In the genomic region with DNA sequence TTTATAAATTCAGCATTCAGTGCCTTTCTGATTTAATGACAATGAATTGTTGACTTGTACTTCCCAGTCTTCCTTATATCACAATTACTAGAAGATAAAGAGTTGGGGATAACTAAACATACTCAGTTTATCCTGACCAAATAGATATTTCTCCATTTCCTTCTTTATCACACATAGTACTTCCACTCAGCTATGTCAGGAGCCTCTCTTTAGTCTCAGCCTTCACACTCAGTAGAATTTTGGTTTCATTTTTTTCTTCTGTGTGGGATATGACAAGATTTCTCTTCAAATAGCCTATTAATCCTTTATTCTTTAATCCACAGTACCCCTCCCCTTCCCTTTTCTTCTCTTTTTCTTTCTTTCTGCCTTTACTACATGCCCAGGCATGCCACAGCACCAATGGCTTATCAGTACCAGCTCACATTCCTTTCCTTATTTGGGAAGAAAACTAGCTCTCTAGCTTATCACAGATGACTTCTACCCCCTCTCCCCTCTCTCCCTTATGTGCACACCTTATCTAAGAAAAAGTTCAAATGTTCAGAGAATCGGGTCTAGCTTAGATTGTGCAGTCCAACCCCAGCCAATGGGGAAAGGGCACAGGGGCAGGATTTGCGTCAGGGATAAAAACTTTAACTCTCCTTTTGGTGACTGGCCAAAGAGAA, we compare ENCODE assay signal across 15 cellular contexts.
DNase-seq lines count a peak whose midpoint lies in the region; ATAC-seq, FAIRE-seq and TF ChIP-seq lines count a peak whose summit lies in the region.
"Had no signal": no experiment of that assay in that cellular context is flagged by ENCODE, and none has a peak within 500 bp of the region (broad histone marks: within the 10 kb centered on the region; RNA-seq: fewer than 3 reads in every experiment).

No MANE protein-coding gene starts in this region.

- no peak overlapping the region for H3K4me3 Mint-ChIP-seq in natural killer cell treated with Interleukin-12 subunit alpha and Interleukin-12 subunit beta and Interleukin-15 and Interleukin-18, amount 100 ng/mL, for 72 hours
- H3K4me3 Mint-ChIP-seq: stimulated activated memory B cell treated with anti-CD40 and anti-IgM and Interleukin-4, amounts not matched to agents 10 μg/mL and 1 μg/mL and 100 μg/mL, for 72 hours had no signal

- H3K79me2 ChIP-seq in H1 (ENCODE audit: control insufficient read depth in 1 of 2, insufficient read depth in 2 of 2, low read length in 2 of 2) (no peaks in the 10 kb centered on the region), osteoblast (ENCODE audit: insufficient read depth, low read length) (no peaks in the 10 kb centered on the region)

- no peaks in the 10 kb centered on the region for H4K20me1 ChIP-seq in H1 (replicated peaks in 1 of 2; ENCODE audit: control insufficient read depth in 1 of 2, insufficient read depth in 2 of 2, low read length in 2 of 2)
- no peaks in the 10 kb centered on the region for H4K20me1 ChIP-seq in osteoblast (ENCODE audit: insufficient read depth, low read length)

- H2AK5ac ChIP-seq in H1 (ENCODE audit: low read depth, low read length), result no peak overlapping the region; the same call in 1 of the 2 replicates

- H2AFZ ChIP-seq in H1 (ENCODE audit: low read length) (no peak overlapping the region), osteoblast (ENCODE audit: low read length) (peak overlapping the region; percentile 26)

- 67% methylated on average over 2 of the region's 2 CpGs; no CpG with 5 or more reads in 1 of the 2 experiments for WGBS in H1 (ENCODE audit: extremely low coverage in 1 of 2, insufficient coverage in 1 of 2, insufficient read length in 1 of 2, insufficient replicate concordance in 2 of 2, low coverage in 1 of 2, low lambda C conversion rate in 2 of 2, missing lambda C conversion rate in 1 of 2), 2 experiments

- TF ChIP-seq CTCF in H1 (IDR thresholded peaks at IDR 0.05; ENCODE audit: control extremely low read depth in 1 of 3, insufficient read depth in 1 of 3, low read depth in 1 of 3, low read length in 3 of 3) (no peak), osteoblast (IDR thresholded peaks at IDR 0.05; ENCODE audit: extremely low read depth, low read depth, low read length) (no peak)

- POLR2A ChIA-PET in H1 (lab: Charles Lee; ENCODE audit: partially characterized antibody), result interaction anchor here (0.6 to 1.7 kb wide), 4 partner anchors 9 to 143 kb away, joined by 3 to 6 read pairs (median 4); a partner anchor contains a TSS

- H2BK5ac ChIP-seq in H1 (ENCODE audit: low read depth, low read length), result peak overlapping the region; percentile 87; the same call in 1 of the 2 replicates

- no peak overlapping the region for H2BK12ac ChIP-seq in H1 (ENCODE audit: low read depth, low read length)

- peak overlapping the region; percentile 10 for H4K5ac ChIP-seq in H1 (ENCODE audit: insufficient read length, low read depth, low read length)

- peak; percentile 74 for FAIRE-seq in H1 (lab: Jason Lieb, UNC)
- FAIRE-seq: A204.1 had no signal

- H3K36me3 ChIP-seq in H1 (ENCODE audit: control insufficient read depth in 2 of 4, insufficient read depth in 4 of 4, low read length in 3 of 4), result peaks cover 0 to 7% (median 0%) of the 10 kb centered on the region in 4 experiments; a peak in 1 of 8 replicates
- H3K36me3 ChIP-seq in osteoblast (ENCODE audit: insufficient read depth, low read length), result no peaks in the 10 kb centered on the region
- H3K36me3 ChIP-seq: neutrophil had no signal

- H3K79me1 ChIP-seq in H1 (ENCODE audit: low read depth, low read length), result no peaks in the 10 kb centered on the region

- H3K56ac ChIP-seq in H1 (replicated peaks; ENCODE audit: insufficient read length, low read depth, low read length), result no peak overlapping the region

- no peaks in the 10 kb centered on the region for H3K9me3 Mint-ChIP-seq in natural killer cell treated with Interleukin-12 subunit alpha and Interleukin-12 subunit beta and Interleukin-15 and Interleukin-18, amount 100 ng/mL, for 72 hours

- ATAC-seq in HG03354 (IDR thresholded peaks at IDR 0.05; ENCODE audit: poor library complexity, severe bottlenecking, unreplicated experiment), result no peak
- ATAC-seq in natural killer cell treated with Interleukin-12 subunit alpha and Interleukin-12 subunit beta and Interleukin-15 and Interleukin-18, amount 100 ng/mL, for 72 hours, result no peak
- ATAC-seq: stimulated activated memory B cell treated with anti-CD40 and anti-IgM and Interleukin-4, amounts not matched to agents 10 μg/mL and 1 μg/mL and 100 μg/mL, for 72 hours had no signal

- no peak overlapping the region for H3K18ac ChIP-seq in H1 (ENCODE audit: extremely low read depth, low read length)

- CTCF ChIA-PET in H1 (lab: Charles Lee; ENCODE audit: partially characterized antibody), result interaction anchor here (1.2 kb wide), 1 partner anchor 131 kb away, joined by 3 read pairs; no protein-coding TSS in a partner anchor

- H3K23ac ChIP-seq in H1 (ENCODE audit: insufficient read length), result no peak overlapping the region

- no peak for TF ChIP-seq EP300 in H1 (IDR thresholded peaks at IDR 0.05; ENCODE audit: borderline replicate concordance in 1 of 2, low read depth in 2 of 2, low read length in 2 of 2)

- H3K36me3 Mint-ChIP-seq in natural killer cell treated with Interleukin-12 subunit alpha and Interleukin-12 subunit beta and Interleukin-15 and Interleukin-18, amount 100 ng/mL, for 72 hours, result peaks cover 9% of the 10 kb centered on the region

- no peak overlapping the region for H2BK120ac ChIP-seq in H1 (replicated peaks; ENCODE audit: low read depth, low read length)

- H3K4me1 Mint-ChIP-seq in natural killer cell treated with Interleukin-12 subunit alpha and Interleukin-12 subunit beta and Interleukin-15 and Interleukin-18, amount 100 ng/mL, for 72 hours (ENCODE audit: low read depth in 2 of 2), result no peaks in the 10 kb centered on the region
- H3K4me1 Mint-ChIP-seq: stimulated activated memory B cell treated with anti-CD40 and anti-IgM and Interleukin-4, amounts not matched to agents 10 μg/mL and 1 μg/mL and 100 μg/mL, for 72 hours had no signal

- H3K27me3 Mint-ChIP-seq in natural killer cell treated with Interleukin-12 subunit alpha and Interleukin-12 subunit beta and Interleukin-15 and Interleukin-18, amount 100 ng/mL, for 72 hours, result no peaks in the 10 kb centered on the region
- H3K27me3 Mint-ChIP-seq: stimulated activated memory B cell treated with anti-CD40 and anti-IgM and Interleukin-4, amounts not matched to agents 10 μg/mL and 1 μg/mL and 100 μg/mL, for 72 hours had no signal

- H3K4me3 ChIP-seq in H1 (ENCODE audit: extremely low read depth in 1 of 4, insufficient read depth in 2 of 4, low read depth in 3 of 4, low read length in 4 of 4) (no peak overlapping the region), osteoblast (ENCODE audit: insufficient read depth, low read length) (no peak overlapping the region)

- H3K9me3 ChIP-seq in H1 (ENCODE audit: insufficient read depth in 2 of 2, low read depth in 1 of 2, low read length in 1 of 2) (no peaks in the 10 kb centered on the region), osteoblast (ENCODE audit: low read depth, low read length) (no peaks in the 10 kb centered on the region)
- H3K9me3 ChIP-seq: neutrophil had no signal

- peak overlapping the region in 2 of 4 experiments; percentile 39 to 50; a peak in 3 of 7 replicates for H3K9ac ChIP-seq in H1 (replicated peaks in 1 of 4; ENCODE audit: extremely low read depth in 1 of 4, low read depth in 3 of 4, low read length in 3 of 4)

- H3K27me3 ChIP-seq in H1 (replicated peaks in 1 of 4; ENCODE audit: control insufficient read depth in 3 of 4, extremely low read depth in 1 of 4, insufficient read depth in 3 of 4, low read length in 3 of 4) (no peaks in the 10 kb centered on the region), osteoblast (ENCODE audit: insufficient read depth, low read length) (no peaks in the 10 kb centered on the region)
- H3K27me3 ChIP-seq: neutrophil had no signal

- H3K27ac ChIP-seq in H1 (ENCODE audit: low read depth, low read length), result peak overlapping the region; percentile 85
- H3K27ac ChIP-seq in osteoblast (ENCODE audit: low read depth, low read length), result no peak overlapping the region
- H3K27ac ChIP-seq: neutrophil had no signal

- no peaks in the 10 kb centered on the region for H3K23me2 ChIP-seq in H1 (ENCODE audit: low read depth, low read length)

- DNase-seq in NCI-H2171 treated with DMSO at 0.1 percent for 48 hours (lab: John Stamatoyannopoulos, UW) (peak; percentile 29), NCI-H2171 (lab: John Stamatoyannopoulos, UW) (no peak), NCI-H69 (lab: John Stamatoyannopoulos, UW) (peak; percentile 21), H1 (ENCODE audit: low read depth in 1 of 2, low spot score in 2 of 2) (no peak), osteoblast (ENCODE audit: insufficient read length, low spot score, missing footprints) (no peak), AG08396 (ENCODE audit: low spot score) (no peak)
- DNase-seq in natural killer cell treated with Interleukin-12 subunit alpha and Interleukin-12 subunit beta and Interleukin-15 and Interleukin-18, amount 100 ng/mL, for 72 hours (ENCODE audit: low spot score), result no peak
- DNase-seq: activated CD8-positive, alpha-beta memory T cell treated with anti-CD3 and anti-CD28 coated beads, Interleukin-2, amount 50 U/mL, for 4 hours; central memory CD4-positive, alpha-beta T cell; NCI-H2029; T1000 had no signal

- H3K14ac ChIP-seq in H1 (ENCODE audit: insufficient read length), result no peak overlapping the region

- H3K4me2 ChIP-seq in H1 (ENCODE audit: insufficient read depth in 1 of 2, low read depth in 2 of 2, low read length in 2 of 2), result no peak overlapping the region
- H3K4me2 ChIP-seq in osteoblast (ENCODE audit: insufficient read depth, low read length), result no peak overlapping the region

- H3K4me1 ChIP-seq in H1 (replicated peaks in 1 of 4; ENCODE audit: control insufficient read depth in 3 of 4, insufficient read depth in 4 of 4, low read length in 3 of 4) (peaks cover 0 to 4% (median 4%) of the 10 kb centered on the region in 4 experiments; a peak in 3 of 7 replicates), osteoblast (ENCODE audit: insufficient read depth, low read length) (no peaks in the 10 kb centered on the region)

- peak overlapping the region; percentile 44; the same call in 1 of the 2 replicates for H2BK20ac ChIP-seq in H1 (ENCODE audit: low read length)

- peak in 1 of 2 experiments; percentile 34; a peak in 1 of 3 replicates for TF ChIP-seq POLR2A in H1 (IDR thresholded peaks at IDR 0.05; ENCODE audit: control extremely low read depth in 1 of 2, low read depth in 2 of 2, low read length in 2 of 2)

- H3K27ac Mint-ChIP-seq in natural killer cell treated with Interleukin-12 subunit alpha and Interleukin-12 subunit beta and Interleukin-15 and Interleukin-18, amount 100 ng/mL, for 72 hours, result no peak overlapping the region
- H3K27ac Mint-ChIP-seq: stimulated activated memory B cell treated with anti-CD40 and anti-IgM and Interleukin-4, amounts not matched to agents 10 μg/mL and 1 μg/mL and 100 μg/mL, for 72 hours had no signal

- TF ChIP-seq RAD21 in H1 (IDR thresholded peaks at IDR 0.05 in 1 of 2, conservative IDR thresholded peaks at IDR 0.05 in 1 of 2; ENCODE audit: low read depth in 2 of 2, low read length in 2 of 2), result no peak

- no peak overlapping the region for H4K91ac ChIP-seq in H1 (replicated peaks; ENCODE audit: insufficient read length, low read length)

- no peak overlapping the region for H4K8ac ChIP-seq in H1 (ENCODE audit: extremely low read depth, insufficient read depth, low read length)

- no peak overlapping the region for H2BK15ac ChIP-seq in H1 (ENCODE audit: low read length)

- H3K4ac ChIP-seq in H1 (replicated peaks; ENCODE audit: insufficient read length, low read depth, low read length), result no peak overlapping the region

Comparison
In these comparisons a context has a peak if more than half of its experiments do, and no peak if none do; other contexts are left out.
1. DNase-seq: peak in NCI-H2171 treated with DMSO at 0.1 percent for 48 hours (single experiment) and NCI-H69 (single experiment); none in NCI-H2171 (single experiment), H1 (0 of 2), osteoblast (single experiment), AG08396 (single experiment) and natural killer cell treated with Interleukin-12 subunit alpha and Interleukin-12 subunit beta and Interleukin-15 and Interleukin-18, amount 100 ng/mL, for 72 hours (single experiment).